Comparison of ENCODE assay signal across 1 cellular context in genomic region chr3:48634661-48635221, GRCh38.
TF ChIP-seq lines count a peak whose summit lies in the region.

No MANE protein-coding gene starts in this region.

TF ChIP-seq in GM23338, 12 proteins besides CTCF, POLR2A, EP300 and RAD21 (continued from another document):
- TF ChIP-seq ZNF462 (CRISPR knock-in tag; IDR thresholded peaks at IDR 0.05) (no peak), CREB1 (CRISPR knock-in tag; IDR thresholded peaks at IDR 0.05; ENCODE audit: low read depth) (no peak)
